ENCODE assay signal across 8 cellular contexts in genomic region chr17:74431568-74432483, GRCh38. TPM values are rescaled to one million over a fixed set of nuclear protein-coding genes. Genes with fewer than 3 reads are reported as not detected.
A peak's percentile ranks its signal among the peaks of the same experiment; 100 is the strongest.
DNase-seq lines count a peak whose midpoint lies in the region; ATAC-seq and TF ChIP-seq lines count a peak whose summit lies in the region.

Gene GPRC5C, plus strand, starts transcription at chr17:74432088. Its CDS starts 7,689 bp downstream, at chr17:74439777.

- CTCF ChIA-PET in GM10248 (lab: Yijun Ruan, JAX), result interaction anchor here (1.3 kb wide), 1 partner anchor 53 kb away, joined by 3 read pairs; no protein-coding TSS in a partner anchor

- TF ChIP-seq CTCF in GM10248 (IDR thresholded peaks at IDR 0.05; ENCODE audit: control extremely low read depth, extremely low read depth, low read depth, missing control alignments) (no peak), dorsolateral prefrontal cortex (IDR thresholded peaks at IDR 0.05 in 54 of 56, conservative IDR thresholded peaks at IDR 0.05 in 2 of 56; ENCODE audit: low read depth in 1 of 56, partially characterized antibody in 56 of 56) (no peak)

- POLR2A ChIA-PET in GM10248 (lab: Yijun Ruan, JAX), result no interaction called here

- H3K27ac ChIP-seq in dorsolateral prefrontal cortex, result peak within 1 kb of the TSS in 53 of 59 donors; percentile 33 to 96 (median 76)
- H3K27ac ChIP-seq in SJCRH30, result no peak within 1 kb of the TSS

- H3K4me1 ChIP-seq in SJCRH30, result no peaks in the 10 kb centered on the region

- ATAC-seq in HG02852 (IDR thresholded peaks at IDR 0.05; ENCODE audit: unreplicated experiment), result no peak

- H3K9me3 ChIP-seq in SJCRH30 (replicated peaks), result no peaks in the 10 kb centered on the region

- intact Hi-C loops in dorsolateral prefrontal cortex (cut with DNase I), result loop anchor here in 1 of 2 donors (5.0 kb wide), 1 partner anchor 40 kb away; no protein-coding TSS in a partner anchor

- peak within 1 kb of the TSS; percentile 22 to 76 (median 59) for H3K4me3 ChIP-seq in dorsolateral prefrontal cortex
- no peak within 1 kb of the TSS for H3K4me3 ChIP-seq in SJCRH30

- no peaks in the 10 kb centered on the region for H3K36me3 ChIP-seq in SJCRH30

- DNase-seq in GM10248 (ENCODE audit: extremely low spot score), result peak; percentile 82
- DNase-seq in NCI-H1092 treated with DMSO at 0.1 percent for 48 hours (lab: John Stamatoyannopoulos, UW), result peak; percentile 55
- DNase-seq in activated CD4-positive, alpha-beta T cell treated with anti-CD3 and anti-CD28 coated beads for 48 hours, result peak; percentile 70
- peak in 4 of 10 donors; percentile 43 to 85 (median 58) for DNase-seq in dorsolateral prefrontal cortex
- DNase-seq in medulla oblongata (ENCODE audit: extremely low spot score), result peak; percentile 69
- DNase-seq in stimulated activated CD8-positive, alpha-beta memory T cell treated with anti-CD3 and anti-CD28 coated beads, Interleukin-15, amount 100 ng/mL, for 48 hours (ENCODE audit: low read depth in 2 of 2), result peak; percentile 38 to 50
- DNase-seq in SJCRH30, result no peak

- peaks cover 0 to 49% (median 20%) of the 10 kb centered on the region in 45 donors for H3K27me3 ChIP-seq in dorsolateral prefrontal cortex
- no peaks in the 10 kb centered on the region for H3K27me3 ChIP-seq in SJCRH30

RNA-seq across cellular contexts. Expression of gene GPRC5C, which starts in this region (rescaled TPM):
- total RNA-seq in dorsolateral prefrontal cortex, result 10 to 100 TPM in 111 of 120 experiments, 1 to 10 TPM in 9; 5.4 to 38.5 (median 15.7) TPM
- not detected in 2 replicates for total RNA-seq in SJCRH30 (2014; rRNA removed; shearing (Covaris generic))

Comparison
In these comparisons a context has a peak if more than half of its experiments do, and no peak if none do; other contexts are left out.
1. DNase-seq: peak in GM10248 (single experiment), NCI-H1092 treated with DMSO at 0.1 percent for 48 hours (single experiment), activated CD4-positive, alpha-beta T cell treated with anti-CD3 and anti-CD28 coated beads for 48 hours (single experiment), medulla oblongata (single experiment) and stimulated activated CD8-positive, alpha-beta memory T cell treated with anti-CD3 and anti-CD28 coated beads, Interleukin-15, amount 100 ng/mL, for 48 hours (2 of 2); none in SJCRH30 (0 of 2).